Comparison of ENCODE assay signal across 8 cellular contexts in genomic region chr7:51067757-51068156, GRCh38.
DNase-seq lines count a peak whose midpoint lies in the region; ATAC-seq lines count a peak whose summit lies in the region.

No MANE protein-coding gene starts in this region.

- DNase-seq in EH (ENCODE audit: low read depth) (peak; percentile 73), NCI-H748 treated with DMSO at 0.1 percent for 48 hours (lab: John Stamatoyannopoulos, UW) (peak; percentile 5), glomerular endothelial cell (ENCODE audit: extremely low read depth, low read depth, low spot score) (peak; percentile 74), posterior cingulate gyrus (peak in 6 of 10 donors; percentile 21 to 90 (median 56))
- peak; percentile 19 for DNase-seq in activated gamma-delta T cell treated with anti-CD3 and anti-CD28 coated beads, Interleukin-2, amount 50 U/mL, for 16 hours (ENCODE audit: low read depth)

- intact Hi-C loops in posterior cingulate gyrus (cut with DNase I): loop anchor here (5.0 kb wide), 2 partner anchors 75 to 275 kb away; no protein-coding TSS in a partner anchor

- peak; percentile 54 for ATAC-seq in HG02885 (IDR thresholded peaks at IDR 0.05; ENCODE audit: poor library complexity, unreplicated experiment)
- no peak for ATAC-seq in HG03108 (IDR thresholded peaks at IDR 0.05; ENCODE audit: unreplicated experiment)
- ATAC-seq in GM19397 (IDR thresholded peaks at IDR 0.05; ENCODE audit: unreplicated experiment): no peak

Comparison
In these comparisons a context has a peak if more than half of its experiments do, and no peak if none do; other contexts are left out.
1. DNase-seq: peak in every context shown above with its lines; median percentile 74 in glomerular endothelial cell; 73 in EH; 56 in posterior cingulate gyrus; 19 in activated gamma-delta T cell treated with anti-CD3 and anti-CD28 coated beads, Interleukin-2, amount 50 U/mL, for 16 hours; 5 in NCI-H748 treated with DMSO at 0.1 percent for 48 hours.